Comparison of ENCODE assay signal across 8 cellular contexts in the genomic region with DNA sequence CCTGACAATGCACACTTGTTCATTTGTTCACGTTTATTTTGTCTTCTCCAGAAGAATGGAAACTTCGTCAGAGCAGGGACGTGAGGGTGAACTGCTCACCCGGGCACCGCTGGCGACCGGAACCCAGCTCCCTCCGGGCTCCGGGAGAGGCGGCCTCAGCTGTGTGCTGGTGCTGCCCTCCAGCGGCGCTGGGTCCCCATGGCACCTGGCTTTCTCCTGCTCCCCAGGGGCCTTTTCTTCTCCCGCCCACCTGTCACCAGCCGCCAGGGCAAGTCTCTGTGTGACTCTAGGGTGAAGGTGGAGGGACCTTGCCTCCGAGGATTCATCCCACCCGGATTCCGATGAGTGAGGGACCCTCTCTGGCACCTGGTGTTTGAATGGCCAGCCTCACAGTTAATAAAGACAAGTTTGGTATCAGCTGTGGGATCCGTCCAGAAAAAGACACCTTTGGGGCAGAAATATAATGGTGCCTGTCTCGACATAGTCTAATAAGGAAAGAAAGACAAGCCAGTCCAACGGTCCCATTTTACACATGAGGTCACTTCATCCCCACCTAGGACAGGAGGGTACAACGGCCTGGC. TPM values are rescaled to one million over a fixed set of nuclear protein-coding genes. Genes with fewer than 3 reads are reported as not detected.
DNase-seq lines count a peak whose midpoint lies in the region; ATAC-seq and TF ChIP-seq lines count a peak whose summit lies in the region.

No MANE protein-coding gene starts in this region.

- H3K36me3 Mint-ChIP-seq in CD8-positive, alpha-beta memory T cell = no peaks in the 10 kb centered on the region

- H3K9me3 ChIP-seq in CD8-positive, alpha-beta memory T cell (ENCODE audit: low read length) = no peaks in the 10 kb centered on the region
- H3K9me3 ChIP-seq in NT2/D1 (ENCODE audit: insufficient read depth, low read length) (no peaks in the 10 kb centered on the region), mucosa of rectum (ENCODE audit: control insufficient read depth in 2 of 2, low read length in 2 of 2) (no peaks in the 10 kb centered on the region)

- H3K4me3 Mint-ChIP-seq in CD8-positive, alpha-beta memory T cell = peak overlapping the region; percentile 86 to 99 (median 92)

- POLR2A ChIA-PET in CD8-positive, alpha-beta memory T cell (lab: Charles Lee) = interaction anchor here (1.0 kb wide), 2 partner anchors 32 to 75 kb away, joined by 3 to 4 read pairs; no protein-coding TSS in a partner anchor

- no peaks in the 10 kb centered on the region for H3K9me3 Mint-ChIP-seq in CD8-positive, alpha-beta memory T cell

- H3K27ac Mint-ChIP-seq in CD8-positive, alpha-beta memory T cell = peak overlapping the region; percentile 65 to 98 (median 86)

- peak; percentile 82 for ATAC-seq in GM19468 (IDR thresholded peaks at IDR 0.05; ENCODE audit: extremely low read depth, unreplicated experiment)

- peak overlapping the region; percentile 18 for H3K27ac ChIP-seq in CD8-positive, alpha-beta memory T cell (ENCODE audit: low read depth, low read length)
- H3K27ac ChIP-seq in mucosa of rectum (ENCODE audit: low read depth in 2 of 2, low read length in 2 of 2) = peak overlapping the region; percentile 32 to 38

- H3K27me3 Mint-ChIP-seq in CD8-positive, alpha-beta memory T cell = peaks cover 0 to 4% of the 10 kb centered on the region in 2 donors

- no peaks in the 10 kb centered on the region for H3K36me3 ChIP-seq in CD8-positive, alpha-beta memory T cell (ENCODE audit: insufficient read depth, low read length)
- H3K36me3 ChIP-seq in NT2/D1 (ENCODE audit: insufficient read depth, insufficient read length, low read length) (no peaks in the 10 kb centered on the region), mucosa of rectum (ENCODE audit: control insufficient read depth in 2 of 2, insufficient read depth in 2 of 2, low read length in 2 of 2) (no peaks in the 10 kb centered on the region)

- peak; percentile 67 to 82 (median 75) for DNase-seq in CD8-positive, alpha-beta memory T cell
- DNase-seq in HT-29 (ENCODE audit: low spot score) (peak; percentile 94), NT2/D1 (ENCODE audit: low read depth, low spot score) (peak; percentile 83), epithelial cell of proximal tubule (ENCODE audit: low read depth) (no peak)
- peak; percentile 93 for DNase-seq in activated CD8-positive, alpha-beta memory T cell treated with anti-CD3 and anti-CD28 coated beads, Interleukin-2, amount 50 U/mL, for 48 hours
- peak; percentile 84 for DNase-seq in stimulated activated CD8-positive, alpha-beta memory T cell treated with anti-CD3 and anti-CD28 coated beads, Interleukin-4, amount 100 ng/mL, for 24 hours (ENCODE audit: low read depth)

- H3K27me3 ChIP-seq in CD8-positive, alpha-beta memory T cell (ENCODE audit: insufficient read depth, low read length, poor library complexity, severe bottlenecking) = peaks cover 4% of the 10 kb centered on the region
- peaks cover 15% of the 10 kb centered on the region for H3K27me3 ChIP-seq in NT2/D1 (ENCODE audit: insufficient read depth, insufficient read length)
- no peaks in the 10 kb centered on the region for H3K27me3 ChIP-seq in mucosa of rectum (ENCODE audit: control insufficient read depth in 2 of 2, insufficient read depth in 2 of 2, low read length in 2 of 2)

- H3K4me3 ChIP-seq in CD8-positive, alpha-beta memory T cell (ENCODE audit: low read length) = peak overlapping the region; percentile 91
- H3K4me3 ChIP-seq in NT2/D1 (ENCODE audit: insufficient read length, low read depth) = peak overlapping the region; percentile 57
- peak overlapping the region; percentile 53 for H3K4me3 ChIP-seq in epithelial cell of proximal tubule (ENCODE audit: low read depth, low read length)
- H3K4me3 ChIP-seq in mucosa of rectum (ENCODE audit: low read length in 2 of 2) = peak overlapping the region; percentile 64 to 71

- CTCF ChIA-PET in CD8-positive, alpha-beta memory T cell (lab: Charles Lee) = interaction anchor here (0.6 to 3.0 kb wide), 35 partner anchors 9 to 1453 kb away, joined by 3 to 17 read pairs (median 5); a partner anchor contains a TSS

- H3K4me1 ChIP-seq in CD8-positive, alpha-beta memory T cell (ENCODE audit: insufficient read depth, low read length) = peaks cover 8% of the 10 kb centered on the region
- H3K4me1 ChIP-seq in NT2/D1 (ENCODE audit: insufficient read depth, insufficient read length) (peaks cover 9% of the 10 kb centered on the region), mucosa of rectum (ENCODE audit: control insufficient read depth in 2 of 2, insufficient read depth in 2 of 2, low read length in 2 of 2) (peaks cover 5 to 11% of the 10 kb centered on the region in 2 donors)

- peak; percentile 90 for TF ChIP-seq CTCF in epithelial cell of proximal tubule (conservative IDR thresholded peaks at IDR 0.05; ENCODE audit: low read depth, low read length)

- H3K9ac ChIP-seq in NT2/D1 (ENCODE audit: insufficient read length, low read depth) (peak overlapping the region; percentile 62), mucosa of rectum (ENCODE audit: low read depth in 1 of 2, low read length in 2 of 2) (peak overlapping the region; percentile 58 to 64)

- H3K4me1 Mint-ChIP-seq in CD8-positive, alpha-beta memory T cell = peaks cover 17 to 27% (median 26%) of the 10 kb centered on the region in 3 donors

RNA-seq across cellular contexts. Expression of a gene that starts 32.9 kb away (rescaled TPM):
- 10 to 100 TPM; 17.7 to 18.1 TPM for total RNA-seq in CD8-positive, alpha-beta memory T cell
- polyA plus RNA-seq in CD8-positive, alpha-beta memory T cell = 22.4 TPM
- 28.3 and 37.2 TPM in 2 replicates for total RNA-seq in HT-29 (2014; rRNA removed; shearing (Covaris generic))
- 15.1 and 17.9 TPM in 2 replicates for total RNA-seq in epithelial cell of proximal tubule
